ENCODE assay signal across 1 cellular context in the genomic region with DNA sequence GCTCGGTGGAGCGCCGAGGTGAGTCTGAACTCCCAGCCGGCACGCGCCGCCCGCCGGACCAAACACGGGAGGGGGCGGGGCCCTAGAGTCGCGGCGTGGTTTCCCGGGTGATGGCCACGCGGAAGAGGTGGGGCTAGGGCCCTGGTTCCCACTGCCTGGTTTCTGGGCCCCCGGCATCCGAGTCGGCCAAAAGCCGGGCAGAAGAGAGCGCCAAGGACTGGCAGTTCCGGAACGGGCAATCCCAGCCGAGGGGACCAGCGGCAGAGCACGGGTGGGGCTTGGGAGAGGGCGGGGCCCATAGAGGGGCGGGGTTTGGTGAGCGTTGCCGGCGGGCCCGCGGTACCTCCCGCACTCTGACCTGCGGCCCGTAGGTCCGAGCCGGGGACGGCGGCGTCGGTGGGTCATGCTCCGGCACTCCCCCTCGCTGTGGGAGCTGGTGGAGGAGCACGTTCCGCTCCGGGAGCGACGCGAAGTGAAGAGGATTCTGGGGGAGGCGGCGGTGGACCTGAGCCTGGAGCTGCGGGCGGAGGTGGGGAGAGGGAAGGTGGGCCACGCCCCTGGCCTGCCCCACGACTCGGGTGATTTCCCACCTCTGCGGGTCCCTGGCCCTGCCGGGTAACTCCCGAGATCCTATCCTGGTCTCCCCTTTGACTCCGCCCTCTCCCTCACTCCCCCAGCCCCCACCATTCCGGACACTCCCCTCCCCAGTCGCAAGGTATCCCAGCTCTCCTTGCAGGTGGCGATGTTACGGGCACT.
TF ChIP-seq lines count a peak whose summit lies in the region.

A gene (plus strand): TSS at position 124 of the 756 bp plus-strand sequence. CDS start 280 bp downstream, at position 404.

TF ChIP-seq in HepG2, 621 proteins besides CTCF, POLR2A, EP300 and RAD21 (continued from another document and continues in another):
- TF ChIP-seq, protein P1, sequence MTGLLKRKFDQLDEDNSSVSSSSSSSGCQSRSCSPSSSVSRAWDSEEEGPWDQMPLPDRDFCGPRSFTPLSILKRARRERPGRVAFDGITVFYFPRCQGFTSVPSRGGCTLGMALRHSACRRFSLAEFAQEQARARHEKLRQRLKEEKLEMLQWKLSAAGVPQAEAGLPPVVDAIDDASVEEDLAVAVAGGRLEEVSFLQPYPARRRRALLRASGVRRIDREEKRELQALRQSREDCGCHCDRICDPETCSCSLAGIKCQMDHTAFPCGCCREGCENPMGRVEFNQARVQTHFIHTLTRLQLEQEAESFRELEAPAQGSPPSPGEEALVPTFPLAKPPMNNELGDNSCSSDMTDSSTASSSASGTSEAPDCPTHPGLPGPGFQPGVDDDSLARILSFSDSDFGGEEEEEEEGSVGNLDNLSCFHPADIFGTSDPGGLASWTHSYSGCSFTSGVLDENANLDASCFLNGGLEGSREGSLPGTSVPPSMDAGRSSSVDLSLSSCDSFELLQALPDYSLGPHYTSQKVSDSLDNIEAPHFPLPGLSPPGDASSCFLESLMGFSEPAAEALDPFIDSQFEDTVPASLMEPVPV (CRISPR knock-in tag; IDR thresholded peaks at IDR 0.05), result peak; percentile 65; the same call in 1 of the 2 replicates
- TF ChIP-seq ZNF891 (CRISPR knock-in tag; IDR thresholded peaks at IDR 0.05), result peak; percentile 47; the same call in 1 of the 2 replicates
- no peak for TF ChIP-seq CCDC6 (CRISPR knock-in tag; IDR thresholded peaks at IDR 0.05)
- TF ChIP-seq, protein P2, sequence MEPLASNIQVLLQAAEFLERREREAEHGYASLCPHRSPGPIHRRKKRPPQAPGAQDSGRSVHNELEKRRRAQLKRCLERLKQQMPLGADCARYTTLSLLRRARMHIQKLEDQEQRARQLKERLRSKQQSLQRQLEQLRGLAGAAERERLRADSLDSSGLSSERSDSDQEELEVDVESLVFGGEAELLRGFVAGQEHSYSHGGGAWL (CRISPR knock-in tag; IDR thresholded peaks at IDR 0.05), result no peak
- TF ChIP-seq HDAC1 (CRISPR knock-in tag; IDR thresholded peaks at IDR 0.05), result peak; percentile 80
- TF ChIP-seq, protein P3, sequence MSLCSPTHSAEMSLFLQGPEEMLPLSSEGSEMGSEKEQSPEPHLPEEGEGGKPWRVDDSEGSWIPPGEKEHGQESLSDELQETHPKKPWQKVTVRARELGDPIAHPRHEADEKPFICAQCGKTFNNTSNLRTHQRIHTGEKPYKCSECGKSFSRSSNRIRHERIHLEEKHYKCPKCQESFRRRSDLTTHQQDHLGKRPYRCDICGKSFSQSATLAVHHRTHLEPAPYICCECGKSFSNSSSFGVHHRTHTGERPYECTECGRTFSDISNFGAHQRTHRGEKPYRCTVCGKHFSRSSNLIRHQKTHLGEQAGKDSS (CRISPR knock-in tag; IDR thresholded peaks at IDR 0.05; ENCODE audit: borderline replicate concordance, low read depth), result peak; percentile 3; the same call in 1 of the 2 replicates
- TF ChIP-seq, protein P4, sequence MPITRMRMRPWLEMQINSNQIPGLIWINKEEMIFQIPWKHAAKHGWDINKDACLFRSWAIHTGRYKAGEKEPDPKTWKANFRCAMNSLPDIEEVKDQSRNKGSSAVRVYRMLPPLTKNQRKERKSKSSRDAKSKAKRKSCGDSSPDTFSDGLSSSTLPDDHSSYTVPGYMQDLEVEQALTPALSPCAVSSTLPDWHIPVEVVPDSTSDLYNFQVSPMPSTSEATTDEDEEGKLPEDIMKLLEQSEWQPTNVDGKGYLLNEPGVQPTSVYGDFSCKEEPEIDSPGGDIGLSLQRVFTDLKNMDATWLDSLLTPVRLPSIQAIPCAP (CRISPR knock-in tag; IDR thresholded peaks at IDR 0.05; ENCODE audit: low read depth), result no peak
- no peak; the same call in 1 of the 2 replicates for TF ChIP-seq MEF2D (CRISPR knock-in tag; IDR thresholded peaks at IDR 0.05)
- peak; percentile 39; the same call in 1 of the 2 replicates for TF ChIP-seq ZNF605 (CRISPR knock-in tag; IDR thresholded peaks at IDR 0.05)
- peak; percentile 18; the same call in 1 of the 2 replicates for TF ChIP-seq SAFB2 (CRISPR knock-in tag; IDR thresholded peaks at IDR 0.05; ENCODE audit: borderline replicate concordance, low read depth)
- TF ChIP-seq ZNF616 (CRISPR knock-in tag; IDR thresholded peaks at IDR 0.05; ENCODE audit: low read depth), result 0 out of 2 replicates have a peak, but pooled peaks have one; percentile 33
- TF ChIP-seq, protein P5, sequence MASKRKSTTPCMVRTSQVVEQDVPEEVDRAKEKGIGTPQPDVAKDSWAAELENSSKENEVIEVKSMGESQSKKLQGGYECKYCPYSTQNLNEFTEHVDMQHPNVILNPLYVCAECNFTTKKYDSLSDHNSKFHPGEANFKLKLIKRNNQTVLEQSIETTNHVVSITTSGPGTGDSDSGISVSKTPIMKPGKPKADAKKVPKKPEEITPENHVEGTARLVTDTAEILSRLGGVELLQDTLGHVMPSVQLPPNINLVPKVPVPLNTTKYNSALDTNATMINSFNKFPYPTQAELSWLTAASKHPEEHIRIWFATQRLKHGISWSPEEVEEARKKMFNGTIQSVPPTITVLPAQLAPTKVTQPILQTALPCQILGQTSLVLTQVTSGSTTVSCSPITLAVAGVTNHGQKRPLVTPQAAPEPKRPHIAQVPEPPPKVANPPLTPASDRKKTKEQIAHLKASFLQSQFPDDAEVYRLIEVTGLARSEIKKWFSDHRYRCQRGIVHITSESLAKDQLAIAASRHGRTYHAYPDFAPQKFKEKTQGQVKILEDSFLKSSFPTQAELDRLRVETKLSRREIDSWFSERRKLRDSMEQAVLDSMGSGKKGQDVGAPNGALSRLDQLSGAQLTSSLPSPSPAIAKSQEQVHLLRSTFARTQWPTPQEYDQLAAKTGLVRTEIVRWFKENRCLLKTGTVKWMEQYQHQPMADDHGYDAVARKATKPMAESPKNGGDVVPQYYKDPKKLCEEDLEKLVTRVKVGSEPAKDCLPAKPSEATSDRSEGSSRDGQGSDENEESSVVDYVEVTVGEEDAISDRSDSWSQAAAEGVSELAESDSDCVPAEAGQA (IDR thresholded peaks at IDR 0.05; ENCODE audit: low read depth), result 0 out of 2 replicates have a peak, but pooled peaks have one; percentile 17
- TF ChIP-seq, protein P5 (CRISPR knock-in tag; IDR thresholded peaks at IDR 0.05; ENCODE audit: borderline replicate concordance), result no peak
- TF ChIP-seq ZNF746 (CRISPR knock-in tag; IDR thresholded peaks at IDR 0.05), result peak; percentile 56; the same call in 1 of the 2 replicates
- no peak for TF ChIP-seq KLF13 (CRISPR knock-in tag; IDR thresholded peaks at IDR 0.05)
- TF ChIP-seq, protein P6, sequence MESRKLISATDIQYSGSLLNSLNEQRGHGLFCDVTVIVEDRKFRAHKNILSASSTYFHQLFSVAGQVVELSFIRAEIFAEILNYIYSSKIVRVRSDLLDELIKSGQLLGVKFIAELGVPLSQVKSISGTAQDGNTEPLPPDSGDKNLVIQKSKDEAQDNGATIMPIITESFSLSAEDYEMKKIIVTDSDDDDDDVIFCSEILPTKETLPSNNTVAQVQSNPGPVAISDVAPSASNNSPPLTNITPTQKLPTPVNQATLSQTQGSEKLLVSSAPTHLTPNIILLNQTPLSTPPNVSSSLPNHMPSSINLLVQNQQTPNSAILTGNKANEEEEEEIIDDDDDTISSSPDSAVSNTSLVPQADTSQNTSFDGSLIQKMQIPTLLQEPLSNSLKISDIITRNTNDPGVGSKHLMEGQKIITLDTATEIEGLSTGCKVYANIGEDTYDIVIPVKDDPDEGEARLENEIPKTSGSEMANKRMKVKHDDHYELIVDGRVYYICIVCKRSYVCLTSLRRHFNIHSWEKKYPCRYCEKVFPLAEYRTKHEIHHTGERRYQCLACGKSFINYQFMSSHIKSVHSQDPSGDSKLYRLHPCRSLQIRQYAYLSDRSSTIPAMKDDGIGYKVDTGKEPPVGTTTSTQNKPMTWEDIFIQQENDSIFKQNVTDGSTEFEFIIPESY (CRISPR knock-in tag; IDR thresholded peaks at IDR 0.05), result no peak
- TF ChIP-seq, protein P7, sequence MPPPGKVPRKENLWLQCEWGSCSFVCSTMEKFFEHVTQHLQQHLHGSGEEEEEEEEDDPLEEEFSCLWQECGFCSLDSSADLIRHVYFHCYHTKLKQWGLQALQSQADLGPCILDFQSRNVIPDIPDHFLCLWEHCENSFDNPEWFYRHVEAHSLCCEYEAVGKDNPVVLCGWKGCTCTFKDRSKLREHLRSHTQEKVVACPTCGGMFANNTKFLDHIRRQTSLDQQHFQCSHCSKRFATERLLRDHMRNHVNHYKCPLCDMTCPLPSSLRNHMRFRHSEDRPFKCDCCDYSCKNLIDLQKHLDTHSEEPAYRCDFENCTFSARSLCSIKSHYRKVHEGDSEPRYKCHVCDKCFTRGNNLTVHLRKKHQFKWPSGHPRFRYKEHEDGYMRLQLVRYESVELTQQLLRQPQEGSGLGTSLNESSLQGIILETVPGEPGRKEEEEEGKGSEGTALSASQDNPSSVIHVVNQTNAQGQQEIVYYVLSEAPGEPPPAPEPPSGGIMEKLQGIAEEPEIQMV (CRISPR knock-in tag; IDR thresholded peaks at IDR 0.05; ENCODE audit: low read depth), result no peak
- TF ChIP-seq, protein P8, sequence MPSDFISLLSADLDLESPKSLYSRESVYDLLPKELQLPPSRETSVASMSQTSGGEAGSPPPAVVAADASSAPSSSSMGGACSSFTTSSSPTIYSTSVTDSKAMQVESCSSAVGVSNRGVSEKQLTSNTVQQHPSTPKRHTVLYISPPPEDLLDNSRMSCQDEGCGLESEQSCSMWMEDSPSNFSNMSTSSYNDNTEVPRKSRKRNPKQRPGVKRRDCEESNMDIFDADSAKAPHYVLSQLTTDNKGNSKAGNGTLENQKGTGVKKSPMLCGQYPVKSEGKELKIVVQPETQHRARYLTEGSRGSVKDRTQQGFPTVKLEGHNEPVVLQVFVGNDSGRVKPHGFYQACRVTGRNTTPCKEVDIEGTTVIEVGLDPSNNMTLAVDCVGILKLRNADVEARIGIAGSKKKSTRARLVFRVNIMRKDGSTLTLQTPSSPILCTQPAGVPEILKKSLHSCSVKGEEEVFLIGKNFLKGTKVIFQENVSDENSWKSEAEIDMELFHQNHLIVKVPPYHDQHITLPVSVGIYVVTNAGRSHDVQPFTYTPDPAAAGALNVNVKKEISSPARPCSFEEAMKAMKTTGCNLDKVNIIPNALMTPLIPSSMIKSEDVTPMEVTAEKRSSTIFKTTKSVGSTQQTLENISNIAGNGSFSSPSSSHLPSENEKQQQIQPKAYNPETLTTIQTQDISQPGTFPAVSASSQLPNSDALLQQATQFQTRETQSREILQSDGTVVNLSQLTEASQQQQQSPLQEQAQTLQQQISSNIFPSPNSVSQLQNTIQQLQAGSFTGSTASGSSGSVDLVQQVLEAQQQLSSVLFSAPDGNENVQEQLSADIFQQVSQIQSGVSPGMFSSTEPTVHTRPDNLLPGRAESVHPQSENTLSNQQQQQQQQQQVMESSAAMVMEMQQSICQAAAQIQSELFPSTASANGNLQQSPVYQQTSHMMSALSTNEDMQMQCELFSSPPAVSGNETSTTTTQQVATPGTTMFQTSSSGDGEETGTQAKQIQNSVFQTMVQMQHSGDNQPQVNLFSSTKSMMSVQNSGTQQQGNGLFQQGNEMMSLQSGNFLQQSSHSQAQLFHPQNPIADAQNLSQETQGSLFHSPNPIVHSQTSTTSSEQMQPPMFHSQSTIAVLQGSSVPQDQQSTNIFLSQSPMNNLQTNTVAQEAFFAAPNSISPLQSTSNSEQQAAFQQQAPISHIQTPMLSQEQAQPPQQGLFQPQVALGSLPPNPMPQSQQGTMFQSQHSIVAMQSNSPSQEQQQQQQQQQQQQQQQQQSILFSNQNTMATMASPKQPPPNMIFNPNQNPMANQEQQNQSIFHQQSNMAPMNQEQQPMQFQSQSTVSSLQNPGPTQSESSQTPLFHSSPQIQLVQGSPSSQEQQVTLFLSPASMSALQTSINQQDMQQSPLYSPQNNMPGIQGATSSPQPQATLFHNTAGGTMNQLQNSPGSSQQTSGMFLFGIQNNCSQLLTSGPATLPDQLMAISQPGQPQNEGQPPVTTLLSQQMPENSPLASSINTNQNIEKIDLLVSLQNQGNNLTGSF (CRISPR knock-in tag; IDR thresholded peaks at IDR 0.05), result no peak
- 0 out of 2 replicates have a peak, but pooled peaks have one; percentile 25 for TF ChIP-seq ZNF136 (CRISPR knock-in tag; IDR thresholded peaks at IDR 0.05; ENCODE audit: low read depth)
- TF ChIP-seq ZFY (CRISPR knock-in tag; IDR thresholded peaks at IDR 0.05), result peak; percentile 71
- TF ChIP-seq, protein P9, sequence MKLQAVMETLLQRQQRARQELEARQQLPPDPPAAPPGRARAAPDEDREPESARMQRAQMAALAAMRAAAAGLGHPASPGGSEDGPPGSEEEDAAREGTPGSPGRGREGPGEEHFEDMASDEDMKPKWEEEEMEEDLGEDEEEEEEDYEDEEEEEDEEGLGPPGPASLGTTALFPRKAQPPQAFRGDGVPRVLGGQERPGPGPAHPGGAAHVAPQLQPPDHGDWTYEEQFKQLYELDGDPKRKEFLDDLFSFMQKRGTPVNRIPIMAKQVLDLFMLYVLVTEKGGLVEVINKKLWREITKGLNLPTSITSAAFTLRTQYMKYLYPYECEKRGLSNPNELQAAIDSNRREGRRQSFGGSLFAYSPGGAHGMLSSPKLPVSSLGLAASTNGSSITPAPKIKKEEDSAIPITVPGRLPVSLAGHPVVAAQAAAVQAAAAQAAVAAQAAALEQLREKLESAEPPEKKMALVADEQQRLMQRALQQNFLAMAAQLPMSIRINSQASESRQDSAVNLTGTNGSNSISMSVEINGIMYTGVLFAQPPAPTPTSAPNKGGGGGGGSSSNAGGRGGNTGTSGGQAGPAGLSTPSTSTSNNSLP (IDR thresholded peaks at IDR 0.05; ENCODE audit: low read depth, low read length), result no peak
- TF ChIP-seq YEATS4 (CRISPR knock-in tag; IDR thresholded peaks at IDR 0.05; ENCODE audit: borderline replicate concordance), result 0 out of 2 replicates have a peak, but pooled peaks have one; percentile 54
- peak; percentile 18; the same call in 1 of the 2 replicates for TF ChIP-seq TOPORS (CRISPR knock-in tag; IDR thresholded peaks at IDR 0.05)
- TF ChIP-seq AGO1 (IDR thresholded peaks at IDR 0.05; ENCODE audit: low read depth, low read length, poor library complexity, severe bottlenecking), result peak; percentile 98
- no peak for TF ChIP-seq TP53 (CRISPR knock-in tag; conservative IDR thresholded peaks at IDR 0.05)
- no peak for TF ChIP-seq SP140L (CRISPR knock-in tag; IDR thresholded peaks at IDR 0.05; ENCODE audit: borderline replicate concordance)
